8 cellular contexts compared by ENCODE assay signal in genomic region chr5:109739741-109740140, GRCh38. TPM values are rescaled to one million over a fixed set of nuclear protein-coding genes. Genes with fewer than 3 reads are reported as not detected.
DNase-seq lines count a peak whose midpoint lies in the region; ATAC-seq, FAIRE-seq and TF ChIP-seq lines count a peak whose summit lies in the region.

No MANE protein-coding gene starts in this region.

- H3K27ac ChIP-seq in Panc1 (ENCODE audit: low read length) (no peak overlapping the region; the same call in 1 of the 2 replicates), epithelial cell of prostate (peak overlapping the region; percentile 91), pancreas (peak overlapping the region in 1 of 4 donors; percentile 13)

- H3K36me3 ChIP-seq in Panc1 (ENCODE audit: control insufficient read depth, insufficient read depth, low read length) (no peaks in the 10 kb centered on the region), pancreas (no peaks in the 10 kb centered on the region)

- peaks cover 8% of the 10 kb centered on the region for H3K4me1 Mint-ChIP-seq in T-helper 2 cell treated with Interferon-gamma antibody and Interleukin-4, amounts not matched to agents 5 μg/mL and 100 μg/mL, for 36 hours (ENCODE audit: low read depth)

- no peak for TF ChIP-seq CTCF in Panc1 (IDR thresholded peaks at IDR 0.05)
- no peak for TF ChIP-seq CTCF in pancreas (IDR thresholded peaks at IDR 0.05)

- H3K9me3 ChIP-seq in Panc1 (ENCODE audit: control insufficient read depth, insufficient read depth, low read depth, low read length) = no peaks in the 10 kb centered on the region
- H3K9me3 ChIP-seq in pancreas = no peaks in the 10 kb centered on the region

- no peak overlapping the region for H3K27ac Mint-ChIP-seq in T-helper 2 cell treated with Interferon-gamma antibody and Interleukin-4, amounts not matched to agents 5 μg/mL and 100 μg/mL, for 36 hours

- TF ChIP-seq POLR2A in H54 (IDR thresholded peaks at IDR 0.05; ENCODE audit: low read depth, low read length) = no peak

- intact Hi-C loops in Panc1 (cut with micrococcal nuclease; ENCODE audit: unreplicated experiment) (no loop called here), pancreas (cut with DNase I) (no loop called here)

- DNase-seq in H54 (ENCODE audit: insufficient read length, low spot score) = no peak
- no peak for DNase-seq in Panc1 (ENCODE audit: low read depth, low spot score)
- DNase-seq in epithelial cell of prostate (ENCODE audit: low read depth, low spot score) = no peak
- DNase-seq in pancreas = no peak
- DNase-seq in T-helper 2 cell treated with Interferon-gamma antibody and Interleukin-4, amounts not matched to agents 5 μg/mL and 100 μg/mL, for 36 hours (ENCODE audit: low spot score) = no peak
- no peak for DNase-seq in activated T-cell treated with anti-CD3 and anti-CD28 coated beads, Interleukin-2, amount 50 U/mL, for 48 hours

- H3K4me3 Mint-ChIP-seq in T-helper 2 cell treated with Interferon-gamma antibody and Interleukin-4, amounts not matched to agents 5 μg/mL and 100 μg/mL, for 36 hours = no peak overlapping the region

- CTCF ChIA-PET in Panc1 (lab: Charles Lee) = no interaction called here

- H3K4me3 ChIP-seq in Panc1 (ENCODE audit: low read depth in 2 of 2, low read length in 2 of 2) (no peak overlapping the region), pancreas (no peak overlapping the region)

- in situ Hi-C loops in Panc1 (cut with HindIII; ENCODE audit: low pct_unique_long_range_greater_than_20kb, low sequenced_read_pairs) = no loop called here

- no peaks in the 10 kb centered on the region for H3K27me3 Mint-ChIP-seq in T-helper 2 cell treated with Interferon-gamma antibody and Interleukin-4, amounts not matched to agents 5 μg/mL and 100 μg/mL, for 36 hours (ENCODE audit: low read depth)

- H3K4me1 ChIP-seq in Panc1 (ENCODE audit: control insufficient read depth, insufficient read depth, low read length) (peaks cover 12% of the 10 kb centered on the region), pancreas (peaks cover 5 to 19% (median 7%) of the 10 kb centered on the region in 3 donors)

- POLR2A ChIA-PET in Panc1 (lab: Charles Lee) = no interaction called here

- FAIRE-seq in H54 (lab: Jason Lieb, UNC) = peak; percentile 73
- FAIRE-seq in pancreas (lab: Jason Lieb, UNC) = no peak

- ATAC-seq in Panc1 = peak; percentile 45; the same call in 1 of the 2 replicates
- ATAC-seq in pancreas = peak; percentile 21 to 58 (median 48)
- no peak for ATAC-seq in HG02970 (IDR thresholded peaks at IDR 0.05; ENCODE audit: low FRiP score, unreplicated experiment)
- no peak for ATAC-seq in HG03432 (IDR thresholded peaks at IDR 0.05; ENCODE audit: unreplicated experiment)

- BruUV-seq in Panc1 (replicated peaks; lab: Mats Ljungman, UMichigan) = no TSS peak

- no peaks in the 10 kb centered on the region for H3K9me3 Mint-ChIP-seq in T-helper 2 cell treated with Interferon-gamma antibody and Interleukin-4, amounts not matched to agents 5 μg/mL and 100 μg/mL, for 36 hours

- no peaks in the 10 kb centered on the region for H3K27me3 ChIP-seq in Panc1 (ENCODE audit: control insufficient read depth, insufficient read depth, low read length)
- no peaks in the 10 kb centered on the region for H3K27me3 ChIP-seq in pancreas

- H3K36me3 Mint-ChIP-seq in T-helper 2 cell treated with Interferon-gamma antibody and Interleukin-4, amounts not matched to agents 5 μg/mL and 100 μg/mL, for 36 hours (ENCODE audit: low read depth) = peaks cover 12% of the 10 kb centered on the region

- WGBS in pancreas, 2 donors = 59 to 67% methylated on average over 1 of the region's 1 CpG

RNA-seq across cellular contexts. Expression of gene MAN2A1, which starts 50.0 kb away (rescaled TPM):
- total RNA-seq in Panc1 (2021; ENCODE audit: unreplicated experiment) = 51.0 TPM
- 17.1 TPM for polyA plus RNA-seq in Panc1 (2012; ENCODE audit: insufficient read length)
- total RNA-seq in pancreas = 10 to 100 TPM; 30.8 to 49.4 (median 40.6) TPM
- 10 to 100 TPM in 1 of 2 donors, 1 to 10 TPM in 1; 8.5 to 15.3 TPM for polyA plus RNA-seq in pancreas

Comparison
In these comparisons a context has a peak if more than half of its experiments do, and no peak if none do; other contexts are left out.
1. ATAC-seq: peak in Panc1 (single experiment) and pancreas (4 of 4); none in HG02970 (single experiment) and HG03432 (single experiment).